In the genomic region with DNA sequence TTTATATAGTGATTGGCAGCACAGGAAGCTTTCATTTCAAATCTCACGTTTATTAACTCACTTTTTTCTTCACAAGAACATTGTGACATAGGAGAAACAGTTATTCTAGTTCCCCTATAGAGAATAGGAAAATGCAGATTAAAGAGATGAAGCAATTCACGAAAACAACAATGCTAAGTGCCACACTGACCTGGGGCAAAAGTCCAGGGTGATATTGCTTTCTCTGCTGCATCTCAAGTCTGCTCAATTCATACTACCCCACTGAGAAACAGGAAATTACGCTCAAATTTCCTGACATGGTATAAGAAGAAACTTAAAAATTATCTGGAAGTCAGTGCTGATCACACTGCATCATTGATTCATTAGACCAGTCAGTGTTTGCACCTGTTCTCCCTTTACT, we compare ENCODE assay signal across 29 cellular contexts.
A peak's percentile ranks its signal among the peaks of the same experiment; 100 is the strongest.
DNase-seq lines count a peak whose midpoint lies in the region; ATAC-seq and FAIRE-seq lines count a peak whose summit lies in the region.
"Had no signal": no experiment of that assay in that cellular context is flagged by ENCODE, and none has a peak within 500 bp of the region (broad histone marks: within the 10 kb centered on the region; RNA-seq: fewer than 3 reads in every experiment).

No MANE protein-coding gene starts in this region.

- H3K27me3 ChIP-seq in small intestine (ENCODE audit: control insufficient read depth in 2 of 2, insufficient read depth in 2 of 2, low read length in 2 of 2) = no peaks in the 10 kb centered on the region
- H3K27me3 ChIP-seq: BE2C; BLaER1; BLaER1 treated with 17β-estradiol and CSF1 and Interleukin-3, amounts not matched to agents 10 nM and 100 nM had no signal

- no peak for ATAC-seq in GM21723 (IDR thresholded peaks at IDR 0.05; ENCODE audit: unreplicated experiment)
- ATAC-seq: A549; CD8-positive, alpha-beta T cell had no signal

- peak; percentile 71 for DNase-seq in small intestine
- DNase-seq: 8988T; ACHN; AML-193; BE2C; C1 segment of cervical spinal cord; Caco-2; Calu3; CD4-positive, alpha-beta memory T cell; CD4-positive, alpha-beta T cell; CD4-positive, CD25-positive, alpha-beta regulatory T cell; CD8-positive, alpha-beta memory T cell; CD8-positive, alpha-beta T cell; COR-L47; DMS 273 treated with DMSO at 0.1 percent for 48 hours; DMS153; DMS53; DMS79; DMS79 treated with DMSO at 0.1 percent for 48 hours; DND-41; EL had no signal

- whole genome bisulfite sequencing in small intestine, 3 donors = 24 to 56% (median 25%) methylated on average over 3 of the region's 3 CpGs

- no peaks in the 10 kb centered on the region for H3K9me3 ChIP-seq in small intestine (ENCODE audit: control insufficient read depth, low read depth)
- H3K9me3 ChIP-seq: A549; BE2C; BLaER1; BLaER1 treated with 17β-estradiol and CSF1 and Interleukin-3, amounts not matched to agents 10 nM and 100 nM; Caco-2 had no signal

- H3K36me3 ChIP-seq in small intestine (ENCODE audit: control insufficient read depth in 2 of 2, insufficient read depth in 2 of 2, low read length in 2 of 2) = no peaks in the 10 kb centered on the region
- H3K36me3 ChIP-seq: BE2C; BLaER1; BLaER1 treated with 17β-estradiol and CSF1 and Interleukin-3, amounts not matched to agents 10 nM and 100 nM had no signal

- H3K27ac ChIP-seq in small intestine (ENCODE audit: low read depth in 1 of 2, low read length in 1 of 2) = no peak overlapping the region
- H3K27ac ChIP-seq: 22Rv1; A549; BLaER1; BLaER1 treated with 17β-estradiol and CSF1 and Interleukin-3, amounts not matched to agents 10 nM and 100 nM; C4-2B had no signal

- H3K4me3 ChIP-seq in small intestine (ENCODE audit: low read depth in 1 of 2, low read length in 2 of 2) = no peak overlapping the region
- H3K4me3 ChIP-seq: A549; BLaER1; BLaER1 treated with 17β-estradiol and CSF1 and Interleukin-3, amounts not matched to agents 10 nM and 100 nM had no signal

- no peaks in the 10 kb centered on the region for H3K4me1 ChIP-seq in small intestine (ENCODE audit: control insufficient read depth in 2 of 2, insufficient read depth in 1 of 2, low read depth in 1 of 2, low read length in 1 of 2)
- H3K4me1 ChIP-seq: A549, BE2C, Caco-2 had no signal

- no peak for FAIRE-seq in small intestine (lab: Jason Lieb, UNC)
- FAIRE-seq: A204.1, A549, D721Med had no signal
